In genomic region chr6:112180095-112180820, GRCh38 we compare ENCODE assay signal across 9 cellular contexts.
DNase-seq lines count a peak whose midpoint lies in the region; ATAC-seq, FAIRE-seq and TF ChIP-seq lines count a peak whose summit lies in the region.
"Had no signal": no experiment of that assay in that cellular context is flagged by ENCODE, and none has a peak within 500 bp of the region (broad histone marks: within the 10 kb centered on the region; RNA-seq: fewer than 3 reads in every experiment).

No MANE protein-coding gene starts in this region.

- ATAC-seq in Panc1 (peak; percentile 96), GM12878 (peak; percentile 94)

- no peaks in the 10 kb centered on the region for H3K36me3 Mint-ChIP-seq in T-helper 2 cell treated with Interferon-gamma antibody and Interleukin-4, amounts not matched to agents 5 μg/mL and 100 μg/mL, for 36 hours (ENCODE audit: low read depth)

- H3K4me1 ChIP-seq in GM23248 (ENCODE audit: insufficient read depth) = peaks cover 14% of the 10 kb centered on the region
- no peaks in the 10 kb centered on the region for H3K4me1 ChIP-seq in Panc1 (ENCODE audit: control insufficient read depth, insufficient read depth, low read length)
- no peaks in the 10 kb centered on the region for H3K4me1 ChIP-seq in GM12878 (ENCODE audit: control insufficient read depth, insufficient read depth, low read length)
- H3K4me1 ChIP-seq: BLaER1 treated with 17β-estradiol and CSF1 and Interleukin-3, amounts not matched to agents 10 nM and 100 nM had no signal

- peaks cover 90% of the 10 kb centered on the region for H3F3A ChIP-seq in GM23248 (ENCODE audit: insufficient read depth)

- no peak for FAIRE-seq in GM12878 (lab: Jason Lieb, UNC)

- WGBS in GM23248 (ENCODE audit: low coverage in 1 of 2, low lambda C conversion rate in 2 of 2, missing lambda C conversion rate in 2 of 2), 2 experiments = 55 to 56% methylated on average over 6 of the region's 6 CpGs
- WGBS in GM12878 (ENCODE audit: insufficient coverage, insufficient replicate concordance, low lambda C conversion rate, missing lambda C conversion rate) = 56% methylated on average over 6 of the region's 6 CpGs

- H3K27ac Mint-ChIP-seq in T-helper 2 cell treated with Interferon-gamma antibody and Interleukin-4, amounts not matched to agents 5 μg/mL and 100 μg/mL, for 36 hours = no peak overlapping the region

- no peak for TF ChIP-seq EP300 in GM12878 (IDR thresholded peaks at IDR 0.05; ENCODE audit: borderline replicate concordance in 1 of 2, control insufficient read depth in 1 of 2, low read depth in 2 of 2, low read length in 2 of 2)

- BruUV-seq in Panc1 (replicated peaks; lab: Mats Ljungman, UMichigan) (no TSS peak), GM12878 (replicated peaks; lab: Mats Ljungman, UMichigan) (no TSS peak)

- H3K9me2 ChIP-seq in GM23248 (ENCODE audit: insufficient read depth) = no peaks in the 10 kb centered on the region

- H3K4me3 Mint-ChIP-seq in T-helper 2 cell treated with Interferon-gamma antibody and Interleukin-4, amounts not matched to agents 5 μg/mL and 100 μg/mL, for 36 hours = no peak overlapping the region

- H3K9me3 ChIP-seq in GM23248 (ENCODE audit: low read depth) (no peaks in the 10 kb centered on the region), Panc1 (ENCODE audit: control insufficient read depth, insufficient read depth, low read depth, low read length) (no peaks in the 10 kb centered on the region), GM12878 (replicated peaks; ENCODE audit: control insufficient read depth, insufficient read depth, low read length) (no peaks in the 10 kb centered on the region)
- H3K9me3 ChIP-seq: BLaER1 treated with 17β-estradiol and CSF1 and Interleukin-3, amounts not matched to agents 10 nM and 100 nM had no signal

- H4K20me1 ChIP-seq in GM23248 (ENCODE audit: insufficient read depth) = no peaks in the 10 kb centered on the region
- no peaks in the 10 kb centered on the region for H4K20me1 ChIP-seq in GM12878 (ENCODE audit: control insufficient read depth, insufficient read depth)
- H4K20me1 ChIP-seq: BLaER1 treated with 17β-estradiol and CSF1 and Interleukin-3, amounts not matched to agents 10 nM and 100 nM had no signal

- H3K9me3 Mint-ChIP-seq in T-helper 2 cell treated with Interferon-gamma antibody and Interleukin-4, amounts not matched to agents 5 μg/mL and 100 μg/mL, for 36 hours = no peaks in the 10 kb centered on the region

- H3K4me3 ChIP-seq in GM23248 (no peak overlapping the region), LNCaP clone FGC (ENCODE audit: low read depth, low read length) (no peak overlapping the region), Panc1 (ENCODE audit: low read depth in 2 of 2, low read length in 2 of 2) (no peak overlapping the region), GM12878 (no peak overlapping the region)
- H3K4me3 ChIP-seq: BLaER1 treated with 17β-estradiol and CSF1 and Interleukin-3, amounts not matched to agents 10 nM and 100 nM had no signal

- peaks cover 33% of the 10 kb centered on the region for H3K27me3 Mint-ChIP-seq in T-helper 2 cell treated with Interferon-gamma antibody and Interleukin-4, amounts not matched to agents 5 μg/mL and 100 μg/mL, for 36 hours (ENCODE audit: low read depth)

- H3K79me2 ChIP-seq in GM23248 (ENCODE audit: insufficient read depth) (no peaks in the 10 kb centered on the region; the same call in 1 of the 2 replicates), GM12878 (ENCODE audit: control insufficient read depth, insufficient read depth, low read length) (no peaks in the 10 kb centered on the region)

- DNase-seq in T-helper 2 cell (peak in 3 of 5 experiments; percentile 18 to 81 (median 49)), GM23248 (peak; percentile 84), LNCaP clone FGC (ENCODE audit: low read depth) (peak; percentile 67), Panc1 (ENCODE audit: low read depth, low spot score) (peak; percentile 52), GM12878 (ENCODE audit: low read depth, low spot score) (no peak), iPS-NIHi7 (ENCODE audit: extremely low spot score) (peak; percentile 49)
- DNase-seq in T-helper 2 cell treated with Interferon-gamma antibody and Interleukin-4, amounts not matched to agents 5 μg/mL and 100 μg/mL, for 36 hours (ENCODE audit: low spot score) = no peak
- peak; percentile 50 to 52 for DNase-seq in stimulated activated CD4-positive, alpha-beta T cell treated with anti-CD3 and anti-CD28 coated beads, Interleukin-2, amount 100 ng/mL, for 48 hours

- CTCF ChIA-PET in Panc1 (lab: Charles Lee) (interaction anchor here (0.5 to 1.3 kb wide), 19 partner anchors 12 to 1678 kb away, joined by 3 to 19 read pairs (median 4); partner anchors contain the start of gene LAMA4), GM12878 (lab: Yijun Ruan, JAX) (interaction anchor here (0.7 to 7.4 kb wide), 51 partner anchors 8 to 1843 kb away, joined by 3 to 196 read pairs (median 4); partner anchors contain the start of genes FAM229B and TUBE1)

- no peaks in the 10 kb centered on the region for H3K4me1 Mint-ChIP-seq in T-helper 2 cell treated with Interferon-gamma antibody and Interleukin-4, amounts not matched to agents 5 μg/mL and 100 μg/mL, for 36 hours (ENCODE audit: low read depth)

- SMC1A ChIA-PET in GM12878 (lab: Charles Lee; ENCODE audit: uncharacterized antibody, unreplicated experiment) = interaction anchor here (0.7 to 4.5 kb wide), 30 partner anchors 8 to 762 kb away, joined by 3 to 118 read pairs (median 4); no protein-coding TSS in a partner anchor

- no peak overlapping the region for H3K27ac ChIP-seq in GM23248
- H3K27ac ChIP-seq in Panc1 (ENCODE audit: low read length) = no peak overlapping the region; the same call in 1 of the 2 replicates
- H3K27ac ChIP-seq in GM12878 (ENCODE audit: control insufficient read depth, insufficient read depth) = no peak overlapping the region
- H3K27ac ChIP-seq: BLaER1 treated with 17β-estradiol and CSF1 and Interleukin-3, amounts not matched to agents 10 nM and 100 nM had no signal

- H2AFZ ChIP-seq in GM23248 (no peak overlapping the region), GM12878 (ENCODE audit: control insufficient read depth, low read depth, low read length) (no peak overlapping the region)

- TF ChIP-seq RAD21 in GM12878 (IDR thresholded peaks at IDR 0.05; ENCODE audit: insufficient read depth, low read depth, low read length) = peak; percentile 80

- intact Hi-C loops in Panc1 (cut with micrococcal nuclease; ENCODE audit: unreplicated experiment) = loop anchor here (1.0 to 5.0 kb wide), 3 partner anchors 132 to 1677 kb away; partner anchors contain the start of gene MARCKS
- intact Hi-C loops in GM12878 (cut with micrococcal nuclease; ENCODE audit: unreplicated experiment) = loop anchor here (1.0 to 10.0 kb wide), 3 partner anchors 132 to 1725 kb away; no protein-coding TSS in a partner anchor

- H3K4me2 ChIP-seq in GM23248 (ENCODE audit: unreplicated experiment) (no peak overlapping the region), GM12878 (ENCODE audit: control insufficient read depth, insufficient read depth) (no peak overlapping the region)
- H3K4me2 ChIP-seq: BLaER1 treated with 17β-estradiol and CSF1 and Interleukin-3, amounts not matched to agents 10 nM and 100 nM had no signal

- H3K9ac ChIP-seq in GM23248 (no peak overlapping the region), GM12878 (ENCODE audit: control insufficient read depth, insufficient read depth, low read length) (no peak overlapping the region)
- H3K9ac ChIP-seq: BLaER1 treated with 17β-estradiol and CSF1 and Interleukin-3, amounts not matched to agents 10 nM and 100 nM had no signal

- peaks cover 90% of the 10 kb centered on the region for H3K36me3 ChIP-seq in GM23248 (ENCODE audit: low read depth)
- no peaks in the 10 kb centered on the region for H3K36me3 ChIP-seq in Panc1 (ENCODE audit: control insufficient read depth, insufficient read depth, low read length)
- no peaks in the 10 kb centered on the region for H3K36me3 ChIP-seq in GM12878 (ENCODE audit: control insufficient read depth in 2 of 2, insufficient read depth in 2 of 2, low read length in 1 of 2)
- H3K36me3 ChIP-seq: BLaER1 treated with 17β-estradiol and CSF1 and Interleukin-3, amounts not matched to agents 10 nM and 100 nM had no signal

- TF ChIP-seq POLR2A in GM12878 (IDR thresholded peaks at IDR 0.05; ENCODE audit: low read depth, low read length) = no peak

- H3K27me3 ChIP-seq in GM23248 (replicated peaks; ENCODE audit: insufficient read depth) (no peaks in the 10 kb centered on the region), Panc1 (ENCODE audit: control insufficient read depth, insufficient read depth, low read length) (no peaks in the 10 kb centered on the region), GM12878 (replicated peaks in 1 of 2; ENCODE audit: control insufficient read depth in 2 of 2, insufficient read depth in 2 of 2, low read length in 1 of 2) (peaks cover 0 to 3% of the 10 kb centered on the region in 2 experiments; a peak in 2 of 4 replicates)
- H3K27me3 ChIP-seq: BLaER1 treated with 17β-estradiol and CSF1 and Interleukin-3, amounts not matched to agents 10 nM and 100 nM had no signal

- in situ Hi-C loops in GM23248 (cut with MboI) (loop anchor here (25.0 kb wide), 1 partner anchor 132 kb away; no protein-coding TSS in a partner anchor), Panc1 (cut with HindIII; ENCODE audit: low pct_unique_long_range_greater_than_20kb, low sequenced_read_pairs) (no loop called here), GM12878 (cut with MboI) (loop anchor here (5.0 to 25.0 kb wide), 2 partner anchors 127 to 1732 kb away; no protein-coding TSS in a partner anchor)

- RAD21 ChIA-PET in GM12878 (lab: Charles Lee; ENCODE audit: unreplicated experiment) = interaction anchor here (0.6 to 4.2 kb wide), 30 partner anchors 9 to 1729 kb away, joined by 3 to 119 read pairs (median 4); no protein-coding TSS in a partner anchor

- peak; percentile 73 for TF ChIP-seq CTCF in LNCaP clone FGC (IDR thresholded peaks at IDR 0.05; ENCODE audit: control insufficient read depth, extremely low read depth, insufficient read depth)
- TF ChIP-seq CTCF in Panc1 (IDR thresholded peaks at IDR 0.05) = peak; percentile 82; the same call in 1 of the 2 replicates
- peak; percentile 48 to 74 (median 57); a peak in 5 of 6 replicates for TF ChIP-seq CTCF in GM12878 (IDR thresholded peaks at IDR 0.05 in 2 of 3, conservative IDR thresholded peaks at IDR 0.05 in 1 of 3; ENCODE audit: control insufficient read depth in 2 of 3, extremely low read depth in 1 of 3, insufficient read depth in 1 of 3, low read depth in 3 of 3, low read length in 3 of 3)

- POLR2A ChIA-PET in Panc1 (lab: Charles Lee) = no interaction called here
- POLR2A ChIA-PET in GM12878 (lab: Charles Lee) = interaction anchor here (0.8 to 1.3 kb wide), 2 partner anchors 128 to 140 kb away, joined by 3 to 4 read pairs; no protein-coding TSS in a partner anchor

TF ChIP-seq in GM12878, 131 proteins besides CTCF, POLR2A, EP300 and RAD21:
- TF ChIP-seq ZNF207 (IDR thresholded peaks at IDR 0.05; ENCODE audit: borderline replicate concordance) (no peak), SMC3 (IDR thresholded peaks at IDR 0.05; ENCODE audit: borderline replicate concordance, low read length) (peak; percentile 79)

Comparison
In these comparisons a context has a peak if more than half of its experiments do, and no peak if none do; other contexts are left out.
1. DNase-seq: peak in T-helper 2 cell (3 of 5), GM23248 (single experiment), LNCaP clone FGC (single experiment), Panc1 (single experiment), iPS-NIHi7 (single experiment) and stimulated activated CD4-positive, alpha-beta T cell treated with anti-CD3 and anti-CD28 coated beads, Interleukin-2, amount 100 ng/mL, for 48 hours (2 of 2); none in T-helper 2 cell treated with Interferon-gamma antibody and Interleukin-4, amounts not matched to agents 5 μg/mL and 100 μg/mL, for 36 hours (single experiment) and GM12878 (single experiment).
2. Peak in every context shown above with its lines, with median percentiles within 50 percentile points of each other: CTCF ChIP-seq.